In the genomic region with DNA sequence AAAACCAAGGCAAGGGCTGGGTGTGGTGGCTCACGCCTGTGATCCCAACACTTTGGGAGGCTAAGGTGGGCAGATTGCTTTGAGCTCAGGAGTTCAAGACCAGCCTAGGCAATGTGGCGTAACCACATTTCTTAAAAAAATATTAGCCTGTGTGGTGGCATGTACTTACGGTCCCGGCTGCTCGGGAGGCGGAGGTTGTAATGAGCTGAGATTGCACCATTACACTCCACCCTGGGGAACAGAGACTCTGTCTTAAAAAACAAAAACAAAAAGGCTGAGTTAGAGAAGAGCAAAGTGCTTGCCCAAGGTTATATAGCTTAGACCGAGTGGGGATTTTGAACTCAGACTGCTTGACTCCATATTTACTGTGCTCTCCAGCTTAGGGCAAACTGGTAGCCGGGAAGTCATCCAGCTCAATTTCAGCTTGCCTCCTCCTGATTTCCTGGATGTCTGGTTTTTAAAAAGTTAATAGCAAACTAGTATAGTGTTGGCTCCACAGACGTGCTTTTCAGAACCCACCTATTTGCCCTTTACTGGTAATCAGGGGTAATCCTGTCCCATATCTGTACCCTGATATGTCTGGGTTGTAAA, we compare ENCODE assay signal across 23 cellular contexts.
DNase-seq lines count a peak whose midpoint lies in the region; ATAC-seq and TF ChIP-seq lines count a peak whose summit lies in the region.
"Had no signal": no experiment of that assay in that cellular context is flagged by ENCODE, and none has a peak within 500 bp of the region (broad histone marks: within the 10 kb centered on the region; RNA-seq: fewer than 3 reads in every experiment).

No MANE protein-coding gene starts in this region.

- H3K9ac ChIP-seq in colonic mucosa (ENCODE audit: low read depth in 2 of 2, low read length in 2 of 2) = no peak overlapping the region
- H3K9ac ChIP-seq: GM23248, SK-N-SH had no signal

- H3K4me3 ChIP-seq in colonic mucosa (no peak overlapping the region), mucosa of descending colon (no peak overlapping the region), coronary artery (no peak overlapping the region)
- H3K4me3 ChIP-seq: GM23248, HAP-1 had no signal

- intact Hi-C loops in colonic mucosa (cut with DNase I) = no loop called here
- intact Hi-C loops in mucosa of descending colon (cut with DNase I, micrococcal nuclease) = no loop called here

- H3K27ac ChIP-seq in colonic mucosa (no peak overlapping the region), coronary artery (no peak overlapping the region)
- H3K27ac ChIP-seq: GM23248 had no signal

- H3K9me3 ChIP-seq in colonic mucosa (no peaks in the 10 kb centered on the region), mucosa of descending colon (no peaks in the 10 kb centered on the region)
- H3K9me3 ChIP-seq: HAP-1, SK-N-SH had no signal

- peak; percentile 92 for ATAC-seq in left lobe of liver
- peak; percentile 71 for ATAC-seq in mucosa of descending colon
- ATAC-seq in HG03280 (IDR thresholded peaks at IDR 0.05; ENCODE audit: unreplicated experiment) = no peak
- ATAC-seq in HG02798 (IDR thresholded peaks at IDR 0.05; ENCODE audit: poor library complexity, unreplicated experiment) = no peak

- no peaks in the 10 kb centered on the region for H3K27me3 ChIP-seq in colonic mucosa

- DNase-seq in colonic mucosa (peak; percentile 28), left lobe of liver (ENCODE audit: low spot score) (peak; percentile 68), mucosa of descending colon (peak in 1 of 3 donors; percentile 37), coronary artery (ENCODE audit: low spot score) (no peak)
- DNase-seq in activated CD8-positive, alpha-beta memory T cell treated with anti-CD3 and anti-CD28 coated beads for 24 hours = no peak
- DNase-seq: CD4-positive, CD25-positive, alpha-beta regulatory T cell; COR-L47; DMS 273 treated with DMSO at 0.1 percent for 48 hours; DMS79 treated with DMSO at 0.1 percent for 48 hours; GM23248; Kasumi-1; NCI-H1694; NCI-H2081; NCI-H2171; NCI-H345; NCI-H524; NCI-H774; NK-92 treated with Interleukin-12 subunit alpha and Interleukin-12 subunit beta, amount 100 ng/mL, for 24 hours; SIG-M5; SK-N-SH had no signal

- H3K36me3 ChIP-seq in colonic mucosa (no peaks in the 10 kb centered on the region), mucosa of descending colon (ENCODE audit: low read depth) (no peaks in the 10 kb centered on the region)
- H3K36me3 ChIP-seq: HAP-1 had no signal

- TF ChIP-seq CTCF in colonic mucosa (IDR thresholded peaks at IDR 0.05) (no peak), mucosa of descending colon (IDR thresholded peaks at IDR 0.05) (no peak), coronary artery (IDR thresholded peaks at IDR 0.05) (no peak)

- H3K4me1 ChIP-seq in colonic mucosa = no peaks in the 10 kb centered on the region
- H3K4me1 ChIP-seq in mucosa of descending colon (ENCODE audit: low read depth) = peaks cover 6% of the 10 kb centered on the region
- H3K4me1 ChIP-seq: HAP-1 had no signal

Comparison
In these comparisons a context has a peak if more than half of its experiments do, and no peak if none do; other contexts are left out.
1. DNase-seq: peak in colonic mucosa (single experiment) and left lobe of liver (single experiment); none in activated CD8-positive, alpha-beta memory T cell treated with anti-CD3 and anti-CD28 coated beads for 24 hours (single experiment) and coronary artery (single experiment).
2. ATAC-seq: peak in left lobe of liver (single experiment) and mucosa of descending colon (single experiment); none in HG03280 (single experiment) and HG02798 (single experiment).